In the genomic region with DNA sequence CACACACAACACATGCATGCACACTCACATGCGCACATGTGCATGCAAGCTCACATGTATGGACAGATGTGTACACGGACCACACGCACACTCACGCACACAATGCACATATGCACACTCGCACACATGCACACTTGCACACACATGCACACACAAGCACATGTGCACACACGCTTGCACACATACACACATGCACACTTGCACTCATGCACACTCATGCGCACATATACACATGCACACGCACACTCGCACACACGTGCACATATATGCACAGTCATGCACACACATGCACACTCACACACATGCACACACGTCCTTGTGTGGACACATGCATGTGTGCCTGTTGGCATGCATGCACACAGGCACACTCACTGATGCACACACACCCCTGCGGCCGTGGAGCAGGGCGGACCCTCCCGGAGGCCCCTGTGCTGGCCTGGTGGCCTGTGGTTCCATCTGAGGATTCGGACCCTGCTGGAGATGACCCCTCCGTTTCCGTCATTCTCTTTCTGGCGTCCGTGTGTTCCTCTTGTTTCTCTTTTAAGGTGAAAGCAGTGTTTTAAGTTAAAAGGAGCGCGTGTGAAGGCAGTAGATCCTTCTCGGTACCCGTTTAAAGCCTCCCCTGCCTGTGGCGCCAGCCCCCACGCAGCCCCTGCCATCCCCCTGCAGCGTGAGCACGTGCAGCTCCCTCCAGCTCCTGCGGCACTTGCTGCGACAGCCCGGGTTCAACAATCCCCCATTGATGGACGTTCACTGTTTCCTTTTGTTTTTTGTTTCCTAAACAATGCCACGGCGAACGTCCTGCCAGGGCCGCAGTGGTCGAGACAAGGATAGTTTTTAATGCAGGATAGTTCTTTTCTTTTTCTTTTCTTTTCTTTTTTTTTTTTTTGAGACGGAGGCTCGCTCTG, we compare ENCODE assay signal across 2 cellular contexts.
TF ChIP-seq lines count a peak whose summit lies in the region.

No MANE protein-coding gene starts in this region.

TF ChIP-seq in HEK293, 187 proteins besides CTCF, POLR2A, EP300 and RAD21:
- no peak for TF ChIP-seq ZNF513 (tag by site-specific recombination; IDR thresholded peaks at IDR 0.05)
- peak; percentile 38 for TF ChIP-seq ZBTB26 (tag by site-specific recombination; optimal IDR thresholded peaks at IDR 0.05)
- TF ChIP-seq ZNF341 (tag by site-specific recombination; IDR thresholded peaks at IDR 0.05; ENCODE audit: low read depth) = no peak
- peak; percentile 90 for TF ChIP-seq ZSCAN4 (tag by site-specific recombination; IDR thresholded peaks at IDR 0.05)
- TF ChIP-seq ZNF202 (tag by site-specific recombination; IDR thresholded peaks at IDR 0.05; ENCODE audit: borderline replicate concordance) = no peak
- TF ChIP-seq ZNF571 (tag by site-specific recombination; IDR thresholded peaks at IDR 0.05) = no peak

TF ChIP-seq in GM12878, 131 proteins besides CTCF, POLR2A, EP300 and RAD21:
- TF ChIP-seq, protein P1, sequence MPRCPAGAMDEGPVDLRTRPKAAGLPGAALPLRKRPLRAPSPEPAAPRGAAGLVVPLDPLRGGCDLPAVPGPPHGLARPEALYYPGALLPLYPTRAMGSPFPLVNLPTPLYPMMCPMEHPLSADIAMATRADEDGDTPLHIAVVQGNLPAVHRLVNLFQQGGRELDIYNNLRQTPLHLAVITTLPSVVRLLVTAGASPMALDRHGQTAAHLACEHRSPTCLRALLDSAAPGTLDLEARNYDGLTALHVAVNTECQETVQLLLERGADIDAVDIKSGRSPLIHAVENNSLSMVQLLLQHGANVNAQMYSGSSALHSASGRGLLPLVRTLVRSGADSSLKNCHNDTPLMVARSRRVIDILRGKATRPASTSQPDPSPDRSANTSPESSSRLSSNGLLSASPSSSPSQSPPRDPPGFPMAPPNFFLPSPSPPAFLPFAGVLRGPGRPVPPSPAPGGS (IDR thresholded peaks at IDR 0.05; ENCODE audit: borderline replicate concordance, insufficient read depth, low read depth, low read length, poor library complexity, severe bottlenecking) = peak; percentile 99
- TF ChIP-seq IRF3 (IDR thresholded peaks at IDR 0.05) = no peak
- no peak for TF ChIP-seq POU2F2 (IDR thresholded peaks at IDR 0.05; ENCODE audit: borderline replicate concordance, low read depth, low read length)
- TF ChIP-seq, protein P2, sequence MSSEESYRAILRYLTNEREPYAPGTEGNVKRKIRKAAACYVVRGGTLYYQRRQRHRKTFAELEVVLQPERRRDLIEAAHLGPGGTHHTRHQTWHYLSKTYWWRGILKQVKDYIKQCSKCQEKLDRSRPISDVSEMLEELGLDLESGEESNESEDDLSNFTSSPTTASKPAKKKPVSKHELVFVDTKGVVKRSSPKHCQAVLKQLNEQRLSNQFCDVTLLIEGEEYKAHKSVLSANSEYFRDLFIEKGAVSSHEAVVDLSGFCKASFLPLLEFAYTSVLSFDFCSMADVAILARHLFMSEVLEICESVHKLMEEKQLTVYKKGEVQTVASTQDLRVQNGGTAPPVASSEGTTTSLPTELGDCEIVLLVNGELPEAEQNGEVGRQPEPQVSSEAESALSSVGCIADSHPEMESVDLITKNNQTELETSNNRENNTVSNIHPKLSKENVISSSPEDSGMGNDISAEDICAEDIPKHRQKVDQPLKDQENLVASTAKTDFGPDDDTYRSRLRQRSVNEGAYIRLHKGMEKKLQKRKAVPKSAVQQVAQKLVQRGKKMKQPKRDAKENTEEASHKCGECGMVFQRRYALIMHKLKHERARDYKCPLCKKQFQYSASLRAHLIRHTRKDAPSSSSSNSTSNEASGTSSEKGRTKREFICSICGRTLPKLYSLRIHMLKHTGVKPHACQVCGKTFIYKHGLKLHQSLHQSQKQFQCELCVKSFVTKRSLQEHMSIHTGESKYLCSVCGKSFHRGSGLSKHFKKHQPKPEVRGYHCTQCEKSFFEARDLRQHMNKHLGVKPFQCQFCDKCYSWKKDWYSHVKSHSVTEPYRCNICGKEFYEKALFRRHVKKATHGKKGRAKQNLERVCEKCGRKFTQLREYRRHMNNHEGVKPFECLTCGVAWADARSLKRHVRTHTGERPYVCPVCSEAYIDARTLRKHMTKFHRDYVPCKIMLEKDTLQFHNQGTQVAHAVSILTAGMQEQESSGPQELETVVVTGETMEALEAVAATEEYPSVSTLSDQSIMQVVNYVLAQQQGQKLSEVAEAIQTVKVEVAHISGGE (CRISPR knock-in tag; IDR thresholded peaks at IDR 0.05) = no peak
- no peak for TF ChIP-seq CHD4 (IDR thresholded peaks at IDR 0.05)
- TF ChIP-seq, protein P3, sequence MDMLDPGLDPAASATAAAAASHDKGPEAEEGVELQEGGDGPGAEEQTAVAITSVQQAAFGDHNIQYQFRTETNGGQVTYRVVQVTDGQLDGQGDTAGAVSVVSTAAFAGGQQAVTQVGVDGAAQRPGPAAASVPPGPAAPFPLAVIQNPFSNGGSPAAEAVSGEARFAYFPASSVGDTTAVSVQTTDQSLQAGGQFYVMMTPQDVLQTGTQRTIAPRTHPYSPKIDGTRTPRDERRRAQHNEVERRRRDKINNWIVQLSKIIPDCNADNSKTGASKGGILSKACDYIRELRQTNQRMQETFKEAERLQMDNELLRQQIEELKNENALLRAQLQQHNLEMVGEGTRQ (IDR thresholded peaks at IDR 0.05; ENCODE audit: borderline replicate concordance, low read depth, low read length) = no peak
- no peak for TF ChIP-seq ZNF274 (IDR thresholded peaks at IDR 0.05; ENCODE audit: insufficient read depth, insufficient read length)
- TF ChIP-seq ZBTB33 (IDR thresholded peaks at IDR 0.05) = no peak
- no peak for TF ChIP-seq POLR2AphosphoS2 (IDR thresholded peaks at IDR 0.05; ENCODE audit: low read depth, low read length)
- peak; percentile 82 for TF ChIP-seq PBX3 (IDR thresholded peaks at IDR 0.05; ENCODE audit: insufficient replicate concordance, low read depth, low read length)
- TF ChIP-seq EGR1 (IDR thresholded peaks at IDR 0.05; ENCODE audit: borderline replicate concordance in 1 of 2, low read depth in 2 of 2, low read length in 2 of 2) = no peak
- 0 out of 2 replicates have a peak, but pooled peaks have one; percentile 41 for TF ChIP-seq NFIC (IDR thresholded peaks at IDR 0.05; ENCODE audit: low read depth, low read length)
- TF ChIP-seq BHLHE40 (IDR thresholded peaks at IDR 0.05; ENCODE audit: borderline replicate concordance in 1 of 2, low read depth in 2 of 2, low read length in 1 of 2) = no peak
- no peak for TF ChIP-seq GABPA (IDR thresholded peaks at IDR 0.05; ENCODE audit: low read depth)
- no peak for TF ChIP-seq SRF (IDR thresholded peaks at IDR 0.05; ENCODE audit: low read depth in 2 of 2, low read length in 2 of 2)
- TF ChIP-seq, protein P4, sequence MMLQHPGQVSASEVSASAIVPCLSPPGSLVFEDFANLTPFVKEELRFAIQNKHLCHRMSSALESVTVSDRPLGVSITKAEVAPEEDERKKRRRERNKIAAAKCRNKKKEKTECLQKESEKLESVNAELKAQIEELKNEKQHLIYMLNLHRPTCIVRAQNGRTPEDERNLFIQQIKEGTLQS (IDR thresholded peaks at IDR 0.05; ENCODE audit: borderline replicate concordance, extremely low read depth, low read depth, low read length) = no peak
- no peak for TF ChIP-seq ZZZ3 (IDR thresholded peaks at IDR 0.05; ENCODE audit: control insufficient read depth, insufficient read length, low read depth)
- 0 out of 2 replicates have a peak, but pooled peaks have one; percentile 60 for TF ChIP-seq POLR2AphosphoS5 (IDR thresholded peaks at IDR 0.05; ENCODE audit: low read length)
- no peak for TF ChIP-seq TBL1XR1 (IDR thresholded peaks at IDR 0.05; ENCODE audit: low read depth, low read length)
- TF ChIP-seq TCF3 (IDR thresholded peaks at IDR 0.05; ENCODE audit: borderline replicate concordance, insufficient read depth, low read depth, low read length) = peak; percentile 84
- TF ChIP-seq USF1 (IDR thresholded peaks at IDR 0.05; ENCODE audit: borderline replicate concordance, extremely low read length, insufficient read depth, low read depth, low read length) = no peak
- no peak for TF ChIP-seq FOS (IDR thresholded peaks at IDR 0.05; ENCODE audit: borderline replicate concordance, extremely low read depth, insufficient read length)
- TF ChIP-seq ESRRA (IDR thresholded peaks at IDR 0.05; ENCODE audit: low read length) = no peak
- TF ChIP-seq, protein P5, sequence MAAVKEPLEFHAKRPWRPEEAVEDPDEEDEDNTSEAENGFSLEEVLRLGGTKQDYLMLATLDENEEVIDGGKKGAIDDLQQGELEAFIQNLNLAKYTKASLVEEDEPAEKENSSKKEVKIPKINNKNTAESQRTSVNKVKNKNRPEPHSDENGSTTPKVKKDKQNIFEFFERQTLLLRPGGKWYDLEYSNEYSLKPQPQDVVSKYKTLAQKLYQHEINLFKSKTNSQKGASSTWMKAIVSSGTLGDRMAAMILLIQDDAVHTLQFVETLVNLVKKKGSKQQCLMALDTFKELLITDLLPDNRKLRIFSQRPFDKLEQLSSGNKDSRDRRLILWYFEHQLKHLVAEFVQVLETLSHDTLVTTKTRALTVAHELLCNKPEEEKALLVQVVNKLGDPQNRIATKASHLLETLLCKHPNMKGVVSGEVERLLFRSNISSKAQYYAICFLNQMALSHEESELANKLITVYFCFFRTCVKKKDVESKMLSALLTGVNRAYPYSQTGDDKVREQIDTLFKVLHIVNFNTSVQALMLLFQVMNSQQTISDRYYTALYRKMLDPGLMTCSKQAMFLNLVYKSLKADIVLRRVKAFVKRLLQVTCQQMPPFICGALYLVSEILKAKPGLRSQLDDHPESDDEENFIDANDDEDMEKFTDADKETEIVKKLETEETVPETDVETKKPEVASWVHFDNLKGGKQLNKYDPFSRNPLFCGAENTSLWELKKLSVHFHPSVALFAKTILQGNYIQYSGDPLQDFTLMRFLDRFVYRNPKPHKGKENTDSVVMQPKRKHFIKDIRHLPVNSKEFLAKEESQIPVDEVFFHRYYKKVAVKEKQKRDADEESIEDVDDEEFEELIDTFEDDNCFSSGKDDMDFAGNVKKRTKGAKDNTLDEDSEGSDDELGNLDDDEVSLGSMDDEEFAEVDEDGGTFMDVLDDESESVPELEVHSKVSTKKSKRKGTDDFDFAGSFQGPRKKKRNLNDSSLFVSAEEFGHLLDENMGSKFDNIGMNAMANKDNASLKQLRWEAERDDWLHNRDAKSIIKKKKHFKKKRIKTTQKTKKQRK (IDR thresholded peaks at IDR 0.05; ENCODE audit: low read depth, low read length) = no peak
- TF ChIP-seq CEBPB (IDR thresholded peaks at IDR 0.05; ENCODE audit: borderline replicate concordance in 1 of 2, low read depth in 2 of 2, low read length in 2 of 2) = no peak
- no peak for TF ChIP-seq CBX3 (IDR thresholded peaks at IDR 0.05; ENCODE audit: borderline replicate concordance, low read depth)
- TF ChIP-seq RCOR1 (conservative IDR thresholded peaks at IDR 0.05; ENCODE audit: low read depth, low read length) = no peak
- TF ChIP-seq IKZF2 (IDR thresholded peaks at IDR 0.05) = no peak
- no peak for TF ChIP-seq CBFB (IDR thresholded peaks at IDR 0.05; ENCODE audit: low read depth)
- TF ChIP-seq EED (IDR thresholded peaks at IDR 0.05; ENCODE audit: low read depth) = no peak
- no peak for TF ChIP-seq IRF4 (IDR thresholded peaks at IDR 0.05; ENCODE audit: low read depth, low read length)
